15 cellular contexts compared by ENCODE assay signal in the genomic region with DNA sequence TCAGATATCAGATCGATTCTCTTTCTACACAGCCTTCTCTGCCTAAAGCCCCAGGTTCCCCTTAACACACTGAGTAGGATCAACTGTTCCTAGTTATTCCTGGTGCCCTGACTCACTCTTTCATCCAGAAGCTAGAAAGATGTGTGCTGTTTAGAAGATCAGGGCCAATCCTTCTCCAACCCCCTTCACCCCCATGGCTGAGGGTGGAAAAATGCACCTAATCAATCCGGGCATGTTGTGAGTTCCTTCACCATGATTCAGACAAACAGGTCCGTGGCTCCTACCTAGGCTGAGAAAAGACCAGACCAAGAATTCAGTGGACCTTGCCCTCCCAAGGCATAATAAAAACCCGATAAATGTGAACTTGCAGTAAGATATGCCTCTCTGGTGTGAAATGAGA.
"Had no signal": no experiment of that assay in that cellular context is flagged by ENCODE, and none has a peak within 500 bp of the region (broad histone marks: within the 10 kb centered on the region; RNA-seq: fewer than 3 reads in every experiment).

No MANE protein-coding gene starts in this region.

- H3K4me1 ChIP-seq: adrenal gland, heart right ventricle had no signal

- H3K4me3 ChIP-seq: adrenal gland, esophagus muscularis mucosa, heart right ventricle, suprapubic skin had no signal

- DNase-seq: activated naive CD4-positive, alpha-beta T cell treated with anti-CD3 and anti-CD28 coated beads, Interleukin-2, amount 50 U/mL, for 16 hours; adrenal gland; cerebellar nuclear complex; endodermal cell; heart right ventricle; islet precursor cell; left ventricle myocardium superior; naive thymus-derived CD4-positive, alpha-beta T cell; stimulated activated CD4-positive, alpha-beta T cell treated with anti-CD3 and anti-CD28 coated beads, Interleukin-2, amount 100 ng/mL, for 24 hours; stimulated activated naive CD4-positive, alpha-beta T cell had no signal

- H3K27me3 ChIP-seq: adrenal gland, esophagus muscularis mucosa, suprapubic skin had no signal

- H3K4me3 Mint-ChIP-seq: brain; endodermal cell; naive thymus-derived CD4-positive, alpha-beta T cell had no signal

- H3K27ac ChIP-seq: adrenal gland, esophagus muscularis mucosa, heart right ventricle, suprapubic skin had no signal

- H3K9me3 ChIP-seq: adrenal gland, esophagus muscularis mucosa, heart right ventricle, suprapubic skin had no signal

- H3K27ac Mint-ChIP-seq: activated T-helper 2 cell treated with anti-CD3 and anti-CD28 coated beads, Interferon-gamma antibody, Interleukin-2, Interleukin-4, amounts not matched to agents 10 μg/mL and 5 μg/mL and 100 μg/mL, durations not matched to agents 14 hours and 24 hours and 36 hours; endodermal cell; naive thymus-derived CD4-positive, alpha-beta T cell had no signal

- H3K36me3 ChIP-seq: adrenal gland, esophagus muscularis mucosa, heart right ventricle, suprapubic skin had no signal

- H3K27me3 Mint-ChIP-seq: brain had no signal

- H3K9me3 Mint-ChIP-seq: activated T-helper 2 cell treated with anti-CD3 and anti-CD28 coated beads, Interferon-gamma antibody, Interleukin-2, Interleukin-4, amounts not matched to agents 10 μg/mL and 5 μg/mL and 100 μg/mL, durations not matched to agents 14 hours and 24 hours and 36 hours; brain; endodermal cell had no signal

- ATAC-seq: heart right ventricle; left ventricle myocardium superior; naive thymus-derived CD4-positive, alpha-beta T cell; sciatic nerve had no signal

- H3K36me3 Mint-ChIP-seq: brain; naive thymus-derived CD4-positive, alpha-beta T cell had no signal
